In the genomic region with DNA sequence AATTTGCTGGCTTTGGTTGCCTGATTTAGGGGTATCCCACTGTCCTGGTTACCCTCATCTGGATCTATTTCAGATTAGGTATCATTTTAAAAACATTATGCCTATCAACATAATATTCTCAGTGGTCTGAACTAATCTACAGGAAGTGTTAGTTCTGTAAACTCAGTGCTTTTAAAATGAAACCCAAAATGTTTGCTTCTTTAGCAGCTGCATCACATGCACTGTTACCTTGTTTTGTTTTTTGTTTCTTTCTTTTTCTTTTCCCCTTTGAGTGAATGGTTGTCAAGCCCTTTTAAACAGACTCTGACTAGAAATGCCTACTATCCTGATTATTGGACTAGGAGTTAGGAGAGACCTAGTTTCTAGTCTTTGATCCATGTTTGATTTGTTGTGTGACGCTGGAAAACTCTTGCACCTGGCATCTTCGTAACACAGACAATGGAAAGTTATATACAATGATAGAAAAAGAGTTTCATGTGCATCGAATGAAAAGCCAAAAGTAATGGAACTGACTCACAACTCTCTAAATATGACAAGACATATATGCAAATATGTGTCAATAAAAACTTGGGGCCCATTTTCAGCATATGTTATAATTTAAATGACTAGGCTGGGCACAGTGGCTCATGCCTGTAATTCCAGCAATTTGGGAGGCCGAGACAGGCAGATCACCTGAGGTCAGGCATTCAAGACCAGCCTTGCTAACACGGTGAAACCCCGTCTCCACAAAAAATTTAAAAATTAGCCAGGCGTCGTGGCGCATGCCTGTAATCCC, we compare ENCODE assay signal across 20 cellular contexts.
"Had no signal": no experiment of that assay in that cellular context is flagged by ENCODE, and none has a peak within 500 bp of the region (broad histone marks: within the 10 kb centered on the region; RNA-seq: fewer than 3 reads in every experiment).

No MANE protein-coding gene starts in this region.

- H3K4me3 Mint-ChIP-seq: naive B cell had no signal

- H3K9me3 ChIP-seq: colonic mucosa, esophagus squamous epithelium, neutrophil, spleen, stomach, thoracic aorta had no signal

- H3K27ac Mint-ChIP-seq: naive B cell had no signal

- H3K9me3 Mint-ChIP-seq: naive B cell had no signal

- H3K27ac ChIP-seq: colonic mucosa, esophagus squamous epithelium, foreskin keratinocyte, neutrophil, spleen, stomach, thoracic aorta had no signal

- H3K4me3 ChIP-seq: colonic mucosa, esophagus squamous epithelium, spleen, stomach, thoracic aorta had no signal

- H3K4me1 Mint-ChIP-seq: naive B cell had no signal

- H3K27me3 Mint-ChIP-seq: naive B cell had no signal

- ATAC-seq: foreskin keratinocyte, sciatic nerve had no signal

- H3K4me1 ChIP-seq: colonic mucosa, esophagus squamous epithelium, foreskin keratinocyte had no signal

- H3K36me3 ChIP-seq: neutrophil had no signal

- DNase-seq: colonic mucosa; dermis blood vessel endothelial cell; esophagus squamous epithelium; foreskin keratinocyte; head of caudate nucleus; hippocampal formation; mesendoderm; naive B cell; posterior cingulate gyrus; spleen; stimulated activated CD4-positive, alpha-beta T cell treated with anti-CD3 and anti-CD28 coated beads, Interleukin-15, amount 100 ng/mL, for 24 hours; stimulated activated CD4-positive, alpha-beta T cell treated with anti-CD3 and anti-CD28 coated beads, Interleukin-2, amount 100 ng/mL, for 24 hours; stimulated activated CD4-positive, alpha-beta T cell treated with anti-CD3 and anti-CD28 coated beads, Interleukin-4, amount 100 ng/mL, for 4 hours; stimulated activated naive CD4-positive, alpha-beta T cell; stomach; substantia nigra; trophoblast cell had no signal

- H3K27me3 ChIP-seq: colonic mucosa, esophagus squamous epithelium, foreskin keratinocyte, neutrophil, spleen, stomach had no signal
